In genomic region chr16:9919460-9919859, GRCh38 we compare ENCODE assay signal across 29 cellular contexts.
"Had no signal": no experiment of that assay in that cellular context is flagged by ENCODE, and none has a peak within 500 bp of the region (broad histone marks: within the 10 kb centered on the region; RNA-seq: fewer than 3 reads in every experiment).

No MANE protein-coding gene starts in this region.

- H3K27me3 Mint-ChIP-seq: activated CD4-positive, alpha-beta memory T cell treated with anti-CD3 and anti-CD28 coated beads, Interleukin-2, amount 10 ng/mL, durations not matched to agents 7 days and 5 days; activated CD4-positive, alpha-beta T cell treated with anti-CD3 and anti-CD28 coated beads for 36 hours; activated CD4-positive, alpha-beta T cell treated with anti-CD3 and anti-CD28 coated beads, Interleukin-2, amount 10 ng/mL, durations not matched to agents 7 days and 5 days; activated naive CD8-positive, alpha-beta T cell; effector memory CD8-positive, alpha-beta T cell had no signal

- ATAC-seq: activated CD4-positive, alpha-beta T cell treated with anti-CD3 and anti-CD28 coated beads for 36 hours; activated T-cell treated with anti-CD3 and anti-CD28 coated beads, Interleukin-2, amount 50 U/mL, for 4 hours; activated T-helper 17 cell treated with anti-CD3 and anti-CD28 coated beads, Interleukin-2, amount 50 U/mL, for 72 hours; body of pancreas; effector memory CD8-positive, alpha-beta T cell; foreskin keratinocyte; gastrocnemius medialis; heart left ventricle had no signal

- H3K36me3 Mint-ChIP-seq: activated naive CD8-positive, alpha-beta T cell had no signal

- H3K27me3 ChIP-seq: esophagus muscularis mucosa, foreskin keratinocyte, gastrocnemius medialis, heart left ventricle had no signal

- DNase-seq: activated CD4-positive, alpha-beta memory T cell treated with anti-CD3 and anti-CD28 coated beads, Interleukin-2, amount 10 ng/mL, durations not matched to agents 7 days and 5 days; activated CD4-positive, alpha-beta T cell treated with anti-CD3 and anti-CD28 coated beads for 36 hours; activated CD4-positive, alpha-beta T cell treated with anti-CD3 and anti-CD28 coated beads, Interleukin-2, amount 10 ng/mL, durations not matched to agents 7 days and 5 days; activated CD4-positive, alpha-beta T cell treated with anti-CD3 and anti-CD28 coated beads, Interleukin-2, amount 50 U/mL, for 4 hours; activated CD4-positive, CD25-positive, alpha-beta regulatory T cell; activated CD4-positive, CD25-positive, alpha-beta regulatory T cell treated with anti-CD3 and anti-CD28 coated beads, Interleukin-2, amount 50 U/mL, for 72 hours; activated CD8-positive, alpha-beta memory T cell treated with anti-CD3 and anti-CD28 coated beads for 24 hours; activated effector memory CD4-positive, alpha-beta T cell treated with Interleukin-2 at 50 U/mL for 16 hours; activated gamma-delta T cell treated with Interleukin-2 at 50 U/mL for 16 hours; activated naive CD4-positive, alpha-beta T cell treated with anti-CD3 and anti-CD28 coated beads, Interleukin-2, amount 50 U/mL, for 16 hours; activated naive CD4-positive, alpha-beta T cell treated with Interleukin-2 at 50 U/mL for 16 hours; activated T-cell treated with anti-CD3 and anti-CD28 coated beads, Interleukin-2, amount 50 U/mL, for 4 hours; amygdala; aorta; body of pancreas; caudate nucleus; cortex of kidney; dermis blood vessel endothelial cell; effector CD4-positive, alpha-beta T cell; effector memory CD8-positive, alpha-beta T cell; erythroblast; foreskin keratinocyte; gastrocnemius medialis; glutamatergic neuron; heart left ventricle; T-helper 2 cell had no signal

- H3K4me3 Mint-ChIP-seq: activated CD4-positive, alpha-beta memory T cell treated with anti-CD3 and anti-CD28 coated beads, Interleukin-2, amount 10 ng/mL, durations not matched to agents 7 days and 5 days; activated CD4-positive, alpha-beta T cell treated with anti-CD3 and anti-CD28 coated beads for 36 hours; activated CD4-positive, alpha-beta T cell treated with anti-CD3 and anti-CD28 coated beads, Interleukin-2, amount 10 ng/mL, durations not matched to agents 7 days and 5 days; activated naive CD8-positive, alpha-beta T cell; activated T-cell treated with anti-CD3 and anti-CD28 coated beads, Interleukin-2, amount 50 U/mL, for 4 hours; activated T-helper 17 cell treated with anti-CD3 and anti-CD28 coated beads, Interleukin-2, amount 50 U/mL, for 72 hours; effector memory CD8-positive, alpha-beta T cell had no signal

- H3K9me3 Mint-ChIP-seq: activated CD4-positive, alpha-beta memory T cell treated with anti-CD3 and anti-CD28 coated beads, Interleukin-2, amount 10 ng/mL, durations not matched to agents 7 days and 5 days; activated CD4-positive, alpha-beta T cell treated with anti-CD3 and anti-CD28 coated beads, Interleukin-2, amount 10 ng/mL, durations not matched to agents 7 days and 5 days; activated T-cell treated with anti-CD3 and anti-CD28 coated beads, Interleukin-2, amount 50 U/mL, for 4 hours; effector memory CD8-positive, alpha-beta T cell had no signal

- H3K4me3 ChIP-seq: body of pancreas, esophagus muscularis mucosa, gastrocnemius medialis, heart left ventricle had no signal

- H3K9me3 ChIP-seq: body of pancreas, esophagus muscularis mucosa, gastrocnemius medialis, heart left ventricle had no signal

- H3K27ac ChIP-seq: body of pancreas, esophagus muscularis mucosa, foreskin keratinocyte, gastrocnemius medialis, heart left ventricle had no signal

- H3K4me1 Mint-ChIP-seq: activated CD4-positive, alpha-beta memory T cell treated with anti-CD3 and anti-CD28 coated beads, Interleukin-2, amount 10 ng/mL, durations not matched to agents 7 days and 5 days; activated CD4-positive, alpha-beta T cell treated with anti-CD3 and anti-CD28 coated beads for 36 hours; activated CD4-positive, alpha-beta T cell treated with anti-CD3 and anti-CD28 coated beads, Interleukin-2, amount 10 ng/mL, durations not matched to agents 7 days and 5 days; activated T-helper 17 cell treated with anti-CD3 and anti-CD28 coated beads, Interleukin-2, amount 50 U/mL, for 72 hours had no signal

- H3K27ac Mint-ChIP-seq: activated CD4-positive, alpha-beta memory T cell treated with anti-CD3 and anti-CD28 coated beads, Interleukin-2, amount 10 ng/mL, durations not matched to agents 7 days and 5 days; activated CD4-positive, alpha-beta T cell treated with anti-CD3 and anti-CD28 coated beads for 36 hours; activated CD4-positive, alpha-beta T cell treated with anti-CD3 and anti-CD28 coated beads, Interleukin-2, amount 10 ng/mL, durations not matched to agents 7 days and 5 days; activated naive CD8-positive, alpha-beta T cell; activated T-helper 17 cell treated with anti-CD3 and anti-CD28 coated beads, Interleukin-2, amount 50 U/mL, for 72 hours; effector memory CD8-positive, alpha-beta T cell had no signal

- H3K36me3 ChIP-seq: esophagus muscularis mucosa, gastrocnemius medialis, heart left ventricle had no signal

- H3K4me1 ChIP-seq: body of pancreas, foreskin keratinocyte, gastrocnemius medialis, heart left ventricle had no signal
